9 cellular contexts compared by ENCODE assay signal in genomic region chr6:170224694-170225660, GRCh38.
DNase-seq lines count a peak whose midpoint lies in the region; ATAC-seq and TF ChIP-seq lines count a peak whose summit lies in the region.
"Had no signal": no experiment of that assay in that cellular context is flagged by ENCODE, and none has a peak within 500 bp of the region (broad histone marks: within the 10 kb centered on the region; RNA-seq: fewer than 3 reads in every experiment).

No MANE protein-coding gene starts in this region.

- peaks cover 12% of the 10 kb centered on the region for H3K4me1 Mint-ChIP-seq in WTC11

- ATAC-seq in WTC11 (peak; percentile 21; the same call in 1 of the 2 replicates), GM19463 (IDR thresholded peaks at IDR 0.05; ENCODE audit: unreplicated experiment) (no peak)
- ATAC-seq: activated T-cell treated with anti-CD3 and anti-CD28 coated beads, Interleukin-2, amount 50 U/mL, for 72 hours had no signal

- no peak for TF ChIP-seq POLR2A in lower leg skin (IDR thresholded peaks at IDR 0.05)

- DNase-seq in 8988T (peak; percentile 86), HPDE6-E6E7 (ENCODE audit: extremely low spot score) (peak; percentile 81), WTC11 (ENCODE audit: low spot score) (no peak), lower leg skin (ENCODE audit: low spot score in 2 of 2) (peak; percentile 69 to 89), HCEC 1CT (no peak), GM13977 (ENCODE audit: low spot score) (no peak), amygdala (lab: John Stamatoyannopoulos, UW) (no peak)
- DNase-seq: activated T-cell treated with anti-CD3 and anti-CD28 coated beads, Interleukin-2, amount 50 U/mL, for 72 hours had no signal

- no peaks in the 10 kb centered on the region for H3K9me3 Mint-ChIP-seq in WTC11
- H3K9me3 Mint-ChIP-seq: activated T-cell treated with anti-CD3 and anti-CD28 coated beads, Interleukin-2, amount 50 U/mL, for 72 hours had no signal

- H3K4me3 Mint-ChIP-seq in WTC11: no peak overlapping the region
- H3K4me3 Mint-ChIP-seq: activated T-cell treated with anti-CD3 and anti-CD28 coated beads, Interleukin-2, amount 50 U/mL, for 72 hours had no signal

- H3K27ac Mint-ChIP-seq in WTC11: peak overlapping the region; percentile 63; the same call in 1 of the 2 replicates
- H3K27ac Mint-ChIP-seq: activated T-cell treated with anti-CD3 and anti-CD28 coated beads, Interleukin-2, amount 50 U/mL, for 72 hours had no signal

- POLR2A ChIA-PET in WTC11 (lab: Charles Lee): no interaction called here

- H3K36me3 Mint-ChIP-seq in WTC11: no peaks in the 10 kb centered on the region

- WGBS in lower leg skin, 2 donors: 51 to 54% methylated on average over 21 to 23 of the region's 23 CpGs

- in situ Hi-C loops in GM13977 (cut with MboI; ENCODE audit: low pct_unique_long_range_greater_than_20kb, low sequenced_read_pairs, unreplicated experiment): no loop called here

- intact Hi-C loops in lower leg skin (cut with DNase I; ENCODE audit: low total_unique reads): no loop called here

- TF ChIP-seq CTCF in WTC11 (IDR thresholded peaks at IDR 0.05): no peak
- TF ChIP-seq CTCF in lower leg skin (IDR thresholded peaks at IDR 0.05): no peak
- no peak for TF ChIP-seq CTCF in GM13977 (IDR thresholded peaks at IDR 0.05; ENCODE audit: extremely low read depth, insufficient read depth, missing control alignments)

- CTCF ChIA-PET in WTC11 (lab: Charles Lee): no interaction called here

- no peak overlapping the region for H3K4me3 ChIP-seq in lower leg skin (ENCODE audit: low read depth, poor library complexity, severe bottlenecking)

- no peaks in the 10 kb centered on the region; the same call in 1 of the 2 replicates for H3K27me3 Mint-ChIP-seq in WTC11 (ENCODE audit: low read depth)

TF ChIP-seq in WTC11, 78 proteins besides CTCF, POLR2A, EP300 and RAD21:
- TF ChIP-seq ZNF532 (CRISPR knock-in tag; IDR thresholded peaks at IDR 0.05; ENCODE audit: borderline replicate concordance) (no peak), ZNF263 (CRISPR knock-in tag; IDR thresholded peaks at IDR 0.05; ENCODE audit: low read depth) (no peak), FOXJ3 (CRISPR knock-in tag; IDR thresholded peaks at IDR 0.05; ENCODE audit: borderline replicate concordance) (no peak), MXD4 (CRISPR knock-in tag; IDR thresholded peaks at IDR 0.05; ENCODE audit: borderline replicate concordance) (no peak), JAZF1 (CRISPR knock-in tag; IDR thresholded peaks at IDR 0.05) (no peak), TEAD4 (CRISPR knock-in tag; IDR thresholded peaks at IDR 0.05) (no peak), ETV6 (CRISPR knock-in tag; IDR thresholded peaks at IDR 0.05) (no peak), CBFB (CRISPR knock-in tag; IDR thresholded peaks at IDR 0.05; ENCODE audit: low read depth) (no peak), CREB1 (CRISPR knock-in tag; IDR thresholded peaks at IDR 0.05) (no peak), ERG (CRISPR knock-in tag; IDR thresholded peaks at IDR 0.05) (no peak), FOXK1 (CRISPR knock-in tag; IDR thresholded peaks at IDR 0.05) (no peak), ZNF219 (CRISPR knock-in tag; IDR thresholded peaks at IDR 0.05; ENCODE audit: borderline replicate concordance) (no peak), ZNF512 (CRISPR knock-in tag; IDR thresholded peaks at IDR 0.05; ENCODE audit: borderline replicate concordance) (no peak), ZNF121 (CRISPR knock-in tag; IDR thresholded peaks at IDR 0.05) (no peak), ZNF396 (CRISPR knock-in tag; IDR thresholded peaks at IDR 0.05; ENCODE audit: borderline replicate concordance) (no peak), ATF2 (CRISPR knock-in tag; IDR thresholded peaks at IDR 0.05; ENCODE audit: borderline replicate concordance, low read depth) (no peak), ZNF423 (CRISPR knock-in tag; IDR thresholded peaks at IDR 0.05) (no peak), MYBL2 (CRISPR knock-in tag; IDR thresholded peaks at IDR 0.05) (no peak), TEAD1 (CRISPR knock-in tag; IDR thresholded peaks at IDR 0.05) (no peak), NR2C2 (CRISPR knock-in tag; IDR thresholded peaks at IDR 0.05) (no peak)

Comparison
In these comparisons a context has a peak if more than half of its experiments do, and no peak if none do; other contexts are left out.
1. DNase-seq: peak in 8988T (single experiment), HPDE6-E6E7 (single experiment) and lower leg skin (2 of 2); none in WTC11 (single experiment), HCEC 1CT (single experiment), GM13977 (single experiment) and amygdala (0 of 56).